35 cellular contexts compared by ENCODE assay signal in the genomic region with DNA sequence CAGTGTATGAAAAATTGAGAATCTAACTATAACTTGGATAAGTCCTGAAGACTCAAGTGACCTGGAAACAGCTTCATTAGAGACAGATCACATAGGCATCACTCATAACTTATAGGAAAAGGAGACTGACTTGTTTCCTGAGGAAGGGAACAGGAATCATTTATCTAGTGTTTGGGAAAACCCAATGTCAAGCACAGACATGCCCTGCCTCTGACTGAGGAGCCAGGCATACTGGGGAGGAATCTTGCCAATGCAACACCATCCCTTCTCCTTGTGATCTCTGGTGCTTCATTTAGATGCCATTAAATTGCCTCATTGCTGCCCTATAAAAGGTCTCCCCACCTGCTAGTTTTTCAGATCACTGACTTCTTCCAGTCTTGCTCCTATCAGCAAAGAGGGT. TPM values are rescaled to one million over a fixed set of nuclear protein-coding genes. Genes with fewer than 3 reads are reported as not detected.
"Had no signal": no experiment of that assay in that cellular context is flagged by ENCODE, and none has a peak within 500 bp of the region (broad histone marks: within the 10 kb centered on the region; RNA-seq: fewer than 3 reads in every experiment).

No MANE protein-coding gene starts in this region.

- ATAC-seq: left cardiac atrium; left lobe of liver; left ventricle myocardium superior; lower lobe of right lung; natural killer cell; right lobe of liver; stimulated activated naive B cell treated with anti-CD40 and anti-IgM and Interleukin-4, amounts not matched to agents 10 μg/mL and 1 μg/mL and 100 μg/mL, for 72 hours; stimulated activated naive CD8-positive, alpha-beta T cell treated with anti-CD3 and anti-CD28 coated beads, Interleukin-15, Interleukin-2, amounts not matched to agents 100 U/mL and 50 U/mL, for 24 hours; upper lobe of right lung had no signal

- H3K27me3 ChIP-seq: neural progenitor cell, right atrium auricular region, right lobe of liver, tibial artery, upper lobe of right lung had no signal

- H3K36me3 Mint-ChIP-seq: immature natural killer cell; mesothelial cell of epicardium; naive B cell; natural killer cell; neural progenitor cell; stimulated activated naive B cell treated with anti-CD40 and anti-IgM and Interleukin-4, amounts not matched to agents 10 μg/mL and 1 μg/mL and 100 μg/mL, for 72 hours had no signal

- H3K4me1 Mint-ChIP-seq: immature natural killer cell; mesothelial cell of epicardium; naive B cell; natural killer cell; nephron progenitor cell; neural progenitor cell; stimulated activated naive B cell treated with anti-CD40 and anti-IgM and Interleukin-4, amounts not matched to agents 10 μg/mL and 1 μg/mL and 100 μg/mL, for 72 hours had no signal

- H3K9me3 ChIP-seq: neutrophil, right lobe of liver, suprapubic skin, thoracic aorta, tibial artery, upper lobe of right lung had no signal

- H3K36me3 ChIP-seq: lower lobe of right lung, neural progenitor cell, neutrophil, right atrium auricular region, right lobe of liver, suprapubic skin, thoracic aorta, tibial artery, upper lobe of right lung had no signal

- H3K27ac ChIP-seq: lower lobe of right lung, neural progenitor cell, neutrophil, parathyroid adenoma, right atrium auricular region, right lobe of liver, suprapubic skin, thoracic aorta, tibial artery, upper lobe of right lung had no signal

- H3K27ac Mint-ChIP-seq: immature natural killer cell; mesothelial cell of epicardium; naive B cell; natural killer cell; nephron progenitor cell; neural progenitor cell; stimulated activated naive B cell treated with anti-CD40 and anti-IgM and Interleukin-4, amounts not matched to agents 10 μg/mL and 1 μg/mL and 100 μg/mL, for 72 hours had no signal

- H3K9me3 Mint-ChIP-seq: natural killer cell had no signal

- H3K4me1 ChIP-seq: lower lobe of right lung, neural progenitor cell, parathyroid adenoma, right atrium auricular region, right lobe of liver, suprapubic skin, tibial artery, upper lobe of right lung had no signal

- DNase-seq: hypothalamus; immature natural killer cell; left cardiac atrium; left ventricle myocardium superior; lower lobe of right lung; mesendoderm; naive B cell; natural killer cell; nephron progenitor cell; occipital lobe; right lobe of liver; stimulated activated CD4-positive, alpha-beta T cell treated with anti-CD3 and anti-CD28 coated beads, Interleukin-1b, Interleukin-23, amount 100 ng/mL, for 48 hours; stimulated activated CD4-positive, alpha-beta T cell treated with anti-CD3 and anti-CD28 coated beads, Interleukin-2, amount 100 ng/mL, for 48 hours; stimulated activated naive B cell treated with anti-CD40 and anti-IgM and Interleukin-4, amounts not matched to agents 10 μg/mL and 1 μg/mL and 100 μg/mL, for 72 hours; stimulated activated naive CD8-positive, alpha-beta T cell treated with anti-CD3 and anti-CD28 coated beads, Interleukin-15, Interleukin-2, amounts not matched to agents 100 U/mL and 50 U/mL, for 24 hours; tibial artery; trophoblast cell; upper lobe of right lung had no signal

- H3K4me3 Mint-ChIP-seq: immature natural killer cell; mesothelial cell of epicardium; naive B cell; natural killer cell; nephron progenitor cell; neural progenitor cell; stimulated activated naive B cell treated with anti-CD40 and anti-IgM and Interleukin-4, amounts not matched to agents 10 μg/mL and 1 μg/mL and 100 μg/mL, for 72 hours had no signal

- H3K4me3 ChIP-seq: lower lobe of right lung, neural progenitor cell, right atrium auricular region, right lobe of liver, smooth muscle cell, suprapubic skin, thoracic aorta, tibial artery, upper lobe of right lung had no signal

RNA-seq across cellular contexts. Expression of gene LCE4A, which starts 10.3 kb away (rescaled TPM):
- total RNA-seq: kidney epithelial cell, left cardiac atrium, left lobe of liver, left ventricle myocardium superior, lower lobe of right lung, mesothelial cell of epicardium, mononuclear cell, natural killer cell, occipital lobe, osteocyte, posterior vena cava, pulmonary artery endothelial cell, renal cortical epithelial cell, right atrium auricular region, right lobe of liver, skeletal muscle tissue, smooth muscle cell, subcutaneous adipose tissue, thoracic aorta, upper lobe of right lung had no signal
- polyA plus RNA-seq: immature natural killer cell, smooth muscle cell had no signal

RNA-seq across cellular contexts. Expression of gene LCE2A, which starts 20.1 kb away (rescaled TPM):
- total RNA-seq: kidney epithelial cell, left cardiac atrium, left lobe of liver, left ventricle myocardium superior, lower lobe of right lung, mesothelial cell of epicardium, mononuclear cell, natural killer cell, occipital lobe, osteocyte, posterior vena cava, pulmonary artery endothelial cell, renal cortical epithelial cell, right atrium auricular region, right lobe of liver, skeletal muscle tissue, smooth muscle cell, subcutaneous adipose tissue, thoracic aorta, upper lobe of right lung had no signal
- polyA plus RNA-seq: immature natural killer cell, smooth muscle cell had no signal

RNA-seq across cellular contexts. Expression of gene LCE2B, which starts 32.3 kb away (rescaled TPM):
- total RNA-seq: kidney epithelial cell, left cardiac atrium, left lobe of liver, left ventricle myocardium superior, lower lobe of right lung, mesothelial cell of epicardium, mononuclear cell, natural killer cell, occipital lobe, osteocyte, posterior vena cava, pulmonary artery endothelial cell, renal cortical epithelial cell, right atrium auricular region, right lobe of liver, skeletal muscle tissue, smooth muscle cell, subcutaneous adipose tissue, upper lobe of right lung had no signal
- polyA plus RNA-seq: immature natural killer cell, smooth muscle cell had no signal

RNA-seq across cellular contexts. Expression of gene KPRP, which starts 39.6 kb away (rescaled TPM):
- total RNA-seq: kidney epithelial cell, left cardiac atrium, left lobe of liver, left ventricle myocardium superior, lower lobe of right lung, mesothelial cell of epicardium, mononuclear cell, natural killer cell, occipital lobe, osteocyte, posterior vena cava, pulmonary artery endothelial cell, renal cortical epithelial cell, right atrium auricular region, right lobe of liver, skeletal muscle tissue, smooth muscle cell, subcutaneous adipose tissue, upper lobe of right lung had no signal
- polyA plus RNA-seq: immature natural killer cell, smooth muscle cell had no signal

RNA-seq across cellular contexts. Expression of gene LCE2C, which starts 43.2 kb away (rescaled TPM):
- total RNA-seq: kidney epithelial cell, left cardiac atrium, left lobe of liver, left ventricle myocardium superior, lower lobe of right lung, mesothelial cell of epicardium, mononuclear cell, natural killer cell, occipital lobe, osteocyte, posterior vena cava, pulmonary artery endothelial cell, renal cortical epithelial cell, right atrium auricular region, right lobe of liver, skeletal muscle tissue, smooth muscle cell, subcutaneous adipose tissue, upper lobe of right lung had no signal
- polyA plus RNA-seq: immature natural killer cell, smooth muscle cell had no signal
